Comparison of ENCODE assay signal across 9 cellular contexts in genomic region chr1:202155478-202156021, GRCh38. TPM values are rescaled to one million over a fixed set of nuclear protein-coding genes. Genes with fewer than 3 reads are reported as not detected.
DNase-seq lines count a peak whose midpoint lies in the region; ATAC-seq and TF ChIP-seq lines count a peak whose summit lies in the region.
"Had no signal": no experiment of that assay in that cellular context is flagged by ENCODE, and none has a peak within 500 bp of the region (broad histone marks: within the 10 kb centered on the region; RNA-seq: fewer than 3 reads in every experiment).

No MANE protein-coding gene starts in this region.

- DNase-seq in NCI-H510A treated with DMSO at 0.1 percent for 48 hours (lab: John Stamatoyannopoulos, UW), result peak; percentile 11
- no peak for DNase-seq in NCI-H510A (lab: John Stamatoyannopoulos, UW)
- peak; percentile 28 for DNase-seq in PC-3
- peak; percentile 71 for DNase-seq in dermis blood vessel endothelial cell
- no peak for DNase-seq in NCI-H2081 treated with DMSO at 0.1 percent for 48 hours (lab: John Stamatoyannopoulos, UW)
- no peak for DNase-seq in activated CD8-positive, alpha-beta memory T cell treated with anti-CD3 and anti-CD28 coated beads, Interleukin-2, amount 50 U/mL, for 48 hours
- no peak for DNase-seq in GM19240 (ENCODE audit: insufficient read length, low spot score)

- H3K9me2 ChIP-seq in PC-3 (replicated peaks; ENCODE audit: low read length), result no peaks in the 10 kb centered on the region

- POLR2A ChIA-PET in PC-3 (lab: Charles Lee; ENCODE audit: unreplicated experiment), result no interaction called here

- H3K79me2 ChIP-seq in PC-3 (ENCODE audit: low read length) (no peaks in the 10 kb centered on the region), parathyroid adenoma (no peaks in the 10 kb centered on the region)

- H3K9me3 ChIP-seq in PC-3 (ENCODE audit: low read length) (no peaks in the 10 kb centered on the region), parathyroid adenoma (ENCODE audit: control insufficient read depth, low read length) (no peaks in the 10 kb centered on the region)
- H3K9me3 ChIP-seq: SJSA1 had no signal

- no peak for ATAC-seq in PC-3

- H3K27me3 ChIP-seq in PC-3 (ENCODE audit: low read length), result no peaks in the 10 kb centered on the region
- H3K27me3 ChIP-seq in parathyroid adenoma (ENCODE audit: control insufficient read depth, insufficient read depth, low read length), result no peaks in the 10 kb centered on the region
- H3K27me3 ChIP-seq: SJSA1 had no signal

- H3K4me3 ChIP-seq in PC-3 (ENCODE audit: low read length), result no peak overlapping the region
- no peak overlapping the region for H3K4me3 ChIP-seq in parathyroid adenoma (ENCODE audit: low read depth, low read length)
- H3K4me3 ChIP-seq: SJSA1 had no signal

- no peak overlapping the region for H3K4me2 ChIP-seq in PC-3 (ENCODE audit: low read length)
- H3K4me2 ChIP-seq in parathyroid adenoma (ENCODE audit: low read length), result no peak overlapping the region

- H3K9ac ChIP-seq in PC-3 (ENCODE audit: low read length), result no peak overlapping the region
- no peak overlapping the region for H3K9ac ChIP-seq in parathyroid adenoma

- no peak overlapping the region for H3K27ac ChIP-seq in PC-3 (ENCODE audit: low read length)
- peak overlapping the region; percentile 71 for H3K27ac ChIP-seq in parathyroid adenoma
- H3K27ac ChIP-seq: SJSA1 had no signal

- no peak overlapping the region for H2AFZ ChIP-seq in PC-3 (ENCODE audit: low read length)
- H2AFZ ChIP-seq in parathyroid adenoma, result peak overlapping the region; percentile 58

- H3K36me3 ChIP-seq in PC-3 (ENCODE audit: low read depth, low read length) (no peaks in the 10 kb centered on the region), parathyroid adenoma (ENCODE audit: control insufficient read depth, insufficient read depth, low read length) (no peaks in the 10 kb centered on the region)
- H3K36me3 ChIP-seq: SJSA1 had no signal

- TF ChIP-seq CTCF in PC-3 (conservative IDR thresholded peaks at IDR 0.05; ENCODE audit: low read depth, low read length) (no peak), parathyroid adenoma (IDR thresholded peaks at IDR 0.05) (no peak)

- no peaks in the 10 kb centered on the region for H4K20me1 ChIP-seq in PC-3 (ENCODE audit: low read length)

- CTCF ChIA-PET in PC-3 (lab: Charles Lee), result interaction anchor here (0.5 kb wide), 1 partner anchor 568 kb away, joined by 4 read pairs; no protein-coding TSS in a partner anchor

- intact Hi-C loops in PC-3 (cut with micrococcal nuclease), result no loop called here

- H3K4me1 ChIP-seq in PC-3 (ENCODE audit: insufficient read depth, low read length) (no peaks in the 10 kb centered on the region), parathyroid adenoma (peaks cover 9% of the 10 kb centered on the region)
- H3K4me1 ChIP-seq: SJSA1 had no signal

- BruUV-seq in PC-3 (replicated peaks; lab: Mats Ljungman, UMichigan), result no TSS peak

- no peaks in the 10 kb centered on the region for H3F3A ChIP-seq in PC-3 (ENCODE audit: low read length, unreplicated experiment)

RNA-seq across cellular contexts. Expression of gene PTPN7, which starts 4.9 kb away (rescaled TPM):
- total RNA-seq in PC-3 (2014; rRNA removed), result not detected in 2 replicates
- total RNA-seq in dermis blood vessel endothelial cell, result 0.09 and 0.68 TPM in 2 replicates
- total RNA-seq: SJSA1 had no signal

RNA-seq across cellular contexts. Expression of gene ARL8A, which starts 11.0 kb away (rescaled TPM):
- total RNA-seq in PC-3 (2014; rRNA removed) (20.4 and 26.4 TPM in 2 replicates), dermis blood vessel endothelial cell (32.7 and 40.5 TPM in 2 replicates)

RNA-seq across cellular contexts. Expression of gene GPR37L1, which starts 32.8 kb away (rescaled TPM):
- total RNA-seq in PC-3 (2014; rRNA removed), result 0.04 TPM in 1 of 2 replicates, not detected in the other
- total RNA-seq in dermis blood vessel endothelial cell, result under 0.01 TPM in 1 of 2 replicates, not detected in the other

RNA-seq across cellular contexts. Expression of gene LGR6, which starts 38.0 kb away (rescaled TPM):
- 0.23 and 0.26 TPM in 2 replicates for total RNA-seq in PC-3 (2014; rRNA removed)
- not detected in 2 replicates for total RNA-seq in dermis blood vessel endothelial cell
- total RNA-seq: SJSA1 had no signal

Comparison
In these comparisons a context has a peak if more than half of its experiments do, and no peak if none do; other contexts are left out.
1. DNase-seq: peak in NCI-H510A treated with DMSO at 0.1 percent for 48 hours (single experiment), PC-3 (single experiment) and dermis blood vessel endothelial cell (single experiment); none in NCI-H510A (single experiment), NCI-H2081 treated with DMSO at 0.1 percent for 48 hours (single experiment), activated CD8-positive, alpha-beta memory T cell treated with anti-CD3 and anti-CD28 coated beads, Interleukin-2, amount 50 U/mL, for 48 hours (single experiment) and GM19240 (single experiment).